Comparison of ENCODE assay signal across 22 cellular contexts in the genomic region with DNA sequence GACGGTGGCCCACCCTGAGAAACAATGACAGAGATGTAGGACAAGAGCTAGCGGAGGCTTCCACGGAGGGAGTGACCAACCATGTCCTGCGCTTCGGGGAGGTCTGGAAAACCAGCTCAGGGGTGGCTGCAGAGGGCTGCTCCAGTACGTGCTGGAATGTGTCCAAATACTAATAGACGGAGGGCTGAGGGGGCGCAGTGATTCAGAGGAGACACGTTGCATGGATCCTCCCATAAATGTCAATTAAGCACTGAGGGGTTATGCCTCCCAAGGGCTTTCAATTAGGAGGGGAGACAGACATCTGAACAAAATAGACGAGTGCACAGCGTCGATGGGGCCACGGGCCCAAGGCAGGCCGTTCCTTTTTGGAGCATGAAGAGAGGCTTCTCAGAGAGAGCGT. TPM values are rescaled to one million over a fixed set of nuclear protein-coding genes. Genes with fewer than 3 reads are reported as not detected.
"Had no signal": no experiment of that assay in that cellular context is flagged by ENCODE, and none has a peak within 500 bp of the region (broad histone marks: within the 10 kb centered on the region; RNA-seq: fewer than 3 reads in every experiment).

No MANE protein-coding gene starts in this region.

- H3K36me3 ChIP-seq: SJSA1 had no signal

- H3K4me1 ChIP-seq: SJSA1 had no signal

- H3K4me3 ChIP-seq: SJSA1, SK-N-MC had no signal

- DNase-seq: KBM-7, MV-4-11, NCI-H1048, NCI-H1105, NCI-H1417, NCI-H1436 treated with DMSO at 0.1 percent for 48 hours, NCI-H1694, NCI-H187 treated with DMSO at 0.1 percent for 48 hours, NCI-H2029 treated with DMSO at 0.1 percent for 48 hours, NCI-H2107, NCI-H345, NCI-H446 treated with DMSO at 0.1 percent for 48 hours, NCI-H510A treated with DMSO at 0.1 percent for 48 hours, NCI-H526, Right ventricle myocardium superior, RPMI8226, SIG-M5 had no signal

- H3K27ac ChIP-seq: SJSA1, SK-N-MC had no signal

- H3K9me3 ChIP-seq: SJSA1 had no signal

RNA-seq across cellular contexts. Expression of a gene that starts 51.0 kb away (rescaled TPM):
- total RNA-seq: HT-29, LHCN-M2, MCF 10A, Right ventricle myocardium superior, SJSA1 had no signal
